ENCODE assay signal across 9 cellular contexts in genomic region chr7:27198871-27199801, GRCh38. TPM values are rescaled to one million over a fixed set of nuclear protein-coding genes. Genes with fewer than 3 reads are reported as not detected.
DNase-seq lines count a peak whose midpoint lies in the region; ATAC-seq and TF ChIP-seq lines count a peak whose summit lies in the region.
"Had no signal": no experiment of that assay in that cellular context is flagged by ENCODE, and none has a peak within 500 bp of the region (broad histone marks: within the 10 kb centered on the region; RNA-seq: fewer than 3 reads in every experiment).

No MANE protein-coding gene starts in this region.

- H3K36me3 ChIP-seq in PC-9 (ENCODE audit: low read depth) = no peaks in the 10 kb centered on the region

- POLR2A ChIA-PET in PC-9 (lab: Charles Lee; ENCODE audit: unreplicated experiment) = interaction anchor here (0.6 kb wide), 2 partner anchors 384 to 899 kb away, joined by 3 read pairs; no protein-coding TSS in a partner anchor

- peaks cover 77% of the 10 kb centered on the region for H3K27me3 Mint-ChIP-seq in stimulated activated memory B cell treated with anti-CD40 and anti-IgM and Interleukin-4, amounts not matched to agents 10 μg/mL and 1 μg/mL and 100 μg/mL, for 72 hours

- no peak overlapping the region; the same call in 1 of the 2 replicates for H2AFZ ChIP-seq in PC-9

- peak; percentile 62 for DNase-seq in NCI-H82 (lab: John Stamatoyannopoulos, UW)
- no peak for DNase-seq in NCI-H82 treated with DMSO at 0.1 percent for 48 hours (lab: John Stamatoyannopoulos, UW; ENCODE audit: unreplicated experiment)
- DNase-seq in PC-9 = peak in 1 of 2 experiments; percentile 19
- peak; percentile 63 for DNase-seq in fibroblast of villous mesenchyme (ENCODE audit: low read depth)
- no peak for DNase-seq in ureter (ENCODE audit: low spot score)

- H3K9me2 ChIP-seq in PC-9 (ENCODE audit: insufficient read depth) = no peaks in the 10 kb centered on the region

- no peaks in the 10 kb centered on the region for H3K9me3 ChIP-seq in PC-9 (ENCODE audit: insufficient read depth, low read depth)

- H3K27me3 ChIP-seq in PC-9 (ENCODE audit: insufficient read depth, low read depth) = peaks cover 15% of the 10 kb centered on the region; the same call in 1 of the 2 replicates

- H3K9me3 Mint-ChIP-seq in stimulated activated memory B cell treated with anti-CD40 and anti-IgM and Interleukin-4, amounts not matched to agents 10 μg/mL and 1 μg/mL and 100 μg/mL, for 72 hours = no peaks in the 10 kb centered on the region

- TF ChIP-seq CTCF in PC-9 (conservative IDR thresholded peaks at IDR 0.05) = no peak
- TF ChIP-seq CTCF in fibroblast of villous mesenchyme (IDR thresholded peaks at IDR 0.05; ENCODE audit: insufficient read depth, low read depth, low read length) = no peak

- no peak for ATAC-seq in stimulated activated memory B cell treated with anti-CD40 and anti-IgM and Interleukin-4, amounts not matched to agents 10 μg/mL and 1 μg/mL and 100 μg/mL, for 72 hours
- ATAC-seq in GM18873 (IDR thresholded peaks at IDR 0.05; ENCODE audit: low FRiP score, unreplicated experiment) (no peak), GM21528 (IDR thresholded peaks at IDR 0.05; ENCODE audit: low FRiP score, unreplicated experiment) (no peak)

- no TSS peak for BruUV-seq in PC-9 (replicated peaks; lab: Mats Ljungman, UMichigan)

- peak overlapping the region; percentile 53 for H3K4me2 ChIP-seq in PC-9

- H3K4me3 Mint-ChIP-seq in stimulated activated memory B cell treated with anti-CD40 and anti-IgM and Interleukin-4, amounts not matched to agents 10 μg/mL and 1 μg/mL and 100 μg/mL, for 72 hours = peak overlapping the region; percentile 60

- intact Hi-C loops in PC-9 (cut with micrococcal nuclease; ENCODE audit: unreplicated experiment) = loop anchor here (5.0 to 10.0 kb wide), 3 partner anchors 546 to 1656 kb away; partner anchors contain the start of gene TAX1BP1

- H4K20me1 ChIP-seq in PC-9 (ENCODE audit: insufficient read depth) = no peaks in the 10 kb centered on the region

- H3K36me3 Mint-ChIP-seq in stimulated activated memory B cell treated with anti-CD40 and anti-IgM and Interleukin-4, amounts not matched to agents 10 μg/mL and 1 μg/mL and 100 μg/mL, for 72 hours = no peaks in the 10 kb centered on the region

- H3K27ac ChIP-seq in PC-9 = no peak overlapping the region

- H3K4me1 ChIP-seq in PC-9 (replicated peaks; ENCODE audit: insufficient read depth) = no peaks in the 10 kb centered on the region

- no peak overlapping the region for H3K27ac Mint-ChIP-seq in stimulated activated memory B cell treated with anti-CD40 and anti-IgM and Interleukin-4, amounts not matched to agents 10 μg/mL and 1 μg/mL and 100 μg/mL, for 72 hours

- no peaks in the 10 kb centered on the region for H3K79me2 ChIP-seq in PC-9 (ENCODE audit: low read depth)

- H3K4me1 Mint-ChIP-seq in stimulated activated memory B cell treated with anti-CD40 and anti-IgM and Interleukin-4, amounts not matched to agents 10 μg/mL and 1 μg/mL and 100 μg/mL, for 72 hours = peaks cover 36% of the 10 kb centered on the region

- H3K4me3 ChIP-seq in PC-9 (peak overlapping the region; percentile 35; the same call in 1 of the 2 replicates), fibroblast of villous mesenchyme (ENCODE audit: low read depth, low read length) (peak overlapping the region; percentile 86)

- H3F3A ChIP-seq in PC-9 (ENCODE audit: insufficient read depth, low read depth) = peaks cover 19% of the 10 kb centered on the region; the same call in 1 of the 2 replicates

- CTCF ChIA-PET in PC-9 (lab: Charles Lee) = interaction anchor here (0.6 to 1.7 kb wide), 12 partner anchors 14 to 895 kb away, joined by 3 to 11 read pairs (median 4); partner anchors contain the start of gene HOXA11

RNA-seq across cellular contexts. Expression of gene HOXA13, which starts 0.8 kb away (rescaled TPM):
- total RNA-seq in PC-9 (2021) (0.35 and 0.40 TPM in 2 replicates), fibroblast of villous mesenchyme (1.3 and 2.6 TPM in 2 replicates), ureter (15.6 TPM)
- total RNA-seq: lung microvascular endothelial cell had no signal

RNA-seq across cellular contexts. Expression of gene HOXA11, which starts 14.1 kb away (rescaled TPM):
- total RNA-seq in PC-9 (2021) (0.26 and 0.43 TPM in 2 replicates), fibroblast of villous mesenchyme (41.9 and 47.1 TPM in 2 replicates), ureter (16.6 TPM)
- total RNA-seq: lung microvascular endothelial cell had no signal

RNA-seq across cellular contexts. Expression of gene HOXA10, which starts 25.0 kb away (rescaled TPM):
- not detected in 2 replicates for total RNA-seq in PC-9 (2021)
- total RNA-seq in fibroblast of villous mesenchyme = 39.0 and 47.1 TPM in 2 replicates
- 15.3 TPM for total RNA-seq in ureter

RNA-seq across cellular contexts. Expression of gene HOXA9, which starts 33.8 kb away (rescaled TPM):
- total RNA-seq in PC-9 (2021) (1.9 and 2.5 TPM in 2 replicates), fibroblast of villous mesenchyme (17.1 and 20.3 TPM in 2 replicates), ureter (7.4 TPM)

RNA-seq across cellular contexts. Expression of gene HOXA7, which starts 42.7 kb away (rescaled TPM):
- total RNA-seq in PC-9 (2021) (not detected in 2 replicates), fibroblast of villous mesenchyme (2.2 and 2.3 TPM in 2 replicates), ureter (6.3 TPM)

Comparison
In these comparisons a context has a peak if more than half of its experiments do, and no peak if none do; other contexts are left out.
1. DNase-seq: peak in NCI-H82 (single experiment) and fibroblast of villous mesenchyme (single experiment); none in NCI-H82 treated with DMSO at 0.1 percent for 48 hours (single experiment) and ureter (single experiment).
2. RNA of gene HOXA11, which starts 14.1 kb away (total RNA-seq): 41.9 to 47.1 TPM in fibroblast of villous mesenchyme and 16.6 TPM in ureter (single experiment); 0.26 to 0.43 TPM in PC-9; every median in the first group is over 10 times any median in the second.
3. RNA of gene HOXA10, which starts 25.0 kb away (total RNA-seq): 39.0 to 47.1 TPM in fibroblast of villous mesenchyme and 15.3 TPM in ureter (single experiment); not detected in PC-9; every median in the first group is over 10 times any median in the second.